ENCODE assay signal across 8 cellular contexts in genomic region chr14:57202672-57203071, GRCh38.
DNase-seq lines count a peak whose midpoint lies in the region; ATAC-seq, FAIRE-seq and TF ChIP-seq lines count a peak whose summit lies in the region.
"Not testable (repeated sequence)": the region's sequence is repeated elsewhere in the genome, so short reads cannot be mapped to it uniquely, and the experiment has no call there.

No MANE protein-coding gene starts in this region.

- H2AFZ ChIP-seq in astrocyte (ENCODE audit: low read depth, low read length), result not testable (repeated sequence)

- BruUV-seq in Panc1 (replicated peaks; lab: Mats Ljungman, UMichigan), result not testable (repeated sequence)

- not testable (repeated sequence) for ATAC-seq in Panc1

- TF ChIP-seq EP300 in transverse colon (IDR thresholded peaks at IDR 0.05; ENCODE audit: low read depth), result not testable (repeated sequence)

- H3K27me3 Mint-ChIP-seq in astrocyte (ENCODE audit: low read depth, unreplicated experiment); nephron progenitor cell (ENCODE audit: low read depth, poor library complexity): not testable (repeated sequence)

- POLR2A ChIA-PET in Panc1 (lab: Charles Lee), result not testable (repeated sequence)

- H3K36me3 Mint-ChIP-seq in astrocyte (ENCODE audit: low read depth, unreplicated experiment); nephron progenitor cell (ENCODE audit: low read depth): not testable (repeated sequence)

- TF ChIP-seq CTCF in Panc1 (IDR thresholded peaks at IDR 0.05) (peak; percentile 29; the same call in 1 of the 2 replicates), left ventricle myocardium inferior (IDR thresholded peaks at IDR 0.05; ENCODE audit: borderline replicate concordance) (peak; percentile 50), nephron progenitor cell (IDR thresholded peaks at IDR 0.05) (peak; percentile 41), transverse colon (IDR thresholded peaks at IDR 0.05) (peak in 3 of 5 experiments; percentile 36 to 39 (median 38))
- TF ChIP-seq CTCF in astrocyte (IDR thresholded peaks at IDR 0.05; ENCODE audit: insufficient read depth, low read depth, low read length), result not testable (repeated sequence)

- peaks cover 16% of the 10 kb centered on the region for H3K4me1 Mint-ChIP-seq in astrocyte (ENCODE audit: low read depth, unreplicated experiment)
- not testable (repeated sequence) for H3K4me1 Mint-ChIP-seq in nephron progenitor cell

- intact Hi-C loops in Panc1 (cut with micrococcal nuclease; ENCODE audit: unreplicated experiment); left ventricle myocardium inferior (cut with micrococcal nuclease); transverse colon (cut with DNase I; ENCODE audit: low total_unique reads): not testable (repeated sequence)

- peak; percentile 6 for DNase-seq in COR-L47 (lab: John Stamatoyannopoulos, UW)
- peak; percentile 15 for DNase-seq in NCI-H1694 (lab: John Stamatoyannopoulos, UW)
- DNase-seq in Panc1 (ENCODE audit: low read depth, low spot score); astrocyte (ENCODE audit: low read depth); left ventricle myocardium inferior; nephron progenitor cell; transverse colon: not testable (repeated sequence)

- not testable (repeated sequence) for H3K9me3 ChIP-seq in Panc1 (ENCODE audit: control insufficient read depth, insufficient read depth, low read depth, low read length); astrocyte (ENCODE audit: insufficient read depth, low read depth, low read length); left ventricle myocardium inferior (replicated peaks); transverse colon

- in situ Hi-C loops in Panc1 (cut with HindIII; ENCODE audit: low pct_unique_long_range_greater_than_20kb, low sequenced_read_pairs), result not testable (repeated sequence)
- in situ Hi-C loops in transverse colon (cut with MboI; ENCODE audit: low pct_ligation_motif_present in 1 of 4, low pct_unique_long_range_greater_than_20kb in 1 of 4, low sequenced_read_pairs in 3 of 4), result loop anchor here in 1 of 4 donors (10.0 kb wide), 1 partner anchor 648 kb away; no protein-coding TSS in a partner anchor

- CTCF ChIA-PET in Panc1 (lab: Charles Lee), result not testable (repeated sequence)

- H3K9ac ChIP-seq in astrocyte (ENCODE audit: low read length), result not testable (repeated sequence)

- TF ChIP-seq POLR2A in transverse colon (IDR thresholded peaks at IDR 0.05), result not testable (repeated sequence)

- H3K9me3 Mint-ChIP-seq in astrocyte (ENCODE audit: unreplicated experiment); nephron progenitor cell: not testable (repeated sequence)

- not testable (repeated sequence) for H3K27me3 ChIP-seq in Panc1 (ENCODE audit: control insufficient read depth, insufficient read depth, low read length); astrocyte (ENCODE audit: insufficient read depth, low read length); left ventricle myocardium inferior (ENCODE audit: low read depth); transverse colon

- not testable (repeated sequence) for H3K4me3 ChIP-seq in Panc1 (ENCODE audit: low read depth in 2 of 2, low read length in 2 of 2); astrocyte (ENCODE audit: insufficient read depth, low read depth, low read length); left ventricle myocardium inferior; transverse colon

- not testable (repeated sequence) for H3K4me2 ChIP-seq in astrocyte (ENCODE audit: low read length)

- not testable (repeated sequence) for H3K4me1 ChIP-seq in Panc1 (ENCODE audit: control insufficient read depth, insufficient read depth, low read length); astrocyte (ENCODE audit: insufficient read depth, low read length); left ventricle myocardium inferior; transverse colon

- FAIRE-seq in astrocyte (lab: Jason Lieb, UNC) (peak; percentile 81), endometrium (lab: Jason Lieb, UNC) (peak; percentile 76)

- not testable (repeated sequence) for H3K27ac ChIP-seq in Panc1 (ENCODE audit: low read length); astrocyte (ENCODE audit: low read depth, low read length); left ventricle myocardium inferior (replicated peaks); transverse colon

- H3K27ac Mint-ChIP-seq in astrocyte (ENCODE audit: unreplicated experiment); nephron progenitor cell: not testable (repeated sequence)

- not testable (repeated sequence) for H4K20me1 ChIP-seq in astrocyte (ENCODE audit: insufficient read depth, low read length)

- not testable (repeated sequence) for H3K36me3 ChIP-seq in Panc1 (ENCODE audit: control insufficient read depth, insufficient read depth, low read length); astrocyte (ENCODE audit: insufficient read depth, low read length); transverse colon
- peaks cover 16% of the 10 kb centered on the region for H3K36me3 ChIP-seq in left ventricle myocardium inferior

- not testable (repeated sequence) for H3K4me3 Mint-ChIP-seq in astrocyte (ENCODE audit: unreplicated experiment); nephron progenitor cell

- not testable (repeated sequence) for H3K79me2 ChIP-seq in astrocyte (ENCODE audit: insufficient read depth, low read length)
